In the genomic region with DNA sequence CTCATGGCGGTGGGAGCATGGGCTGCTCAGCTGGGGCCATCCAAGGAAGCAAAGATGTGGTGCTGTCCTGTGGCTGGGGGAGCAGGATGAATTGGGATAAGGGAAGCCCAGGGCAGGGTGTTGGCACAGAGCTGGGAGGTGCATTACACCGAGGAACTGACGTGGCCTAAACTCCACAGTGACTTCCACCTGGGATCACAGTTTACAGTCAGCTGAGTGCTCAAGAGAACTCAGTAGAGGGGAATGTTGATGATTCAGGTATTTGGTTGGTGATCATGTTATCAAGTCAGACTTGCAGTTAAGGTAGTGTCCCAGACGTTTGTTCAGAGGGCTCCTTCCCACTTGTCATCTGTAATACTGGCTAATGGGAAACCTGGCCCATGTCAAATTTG, we compare ENCODE assay signal across 15 cellular contexts.
DNase-seq lines count a peak whose midpoint lies in the region; ATAC-seq, FAIRE-seq and TF ChIP-seq lines count a peak whose summit lies in the region.
"Had no signal": no experiment of that assay in that cellular context is flagged by ENCODE, and none has a peak within 500 bp of the region (broad histone marks: within the 10 kb centered on the region; RNA-seq: fewer than 3 reads in every experiment).

No MANE protein-coding gene starts in this region.

- H3K27ac ChIP-seq in DOHH2 (ENCODE audit: low read depth, low read length): no peak overlapping the region
- peak overlapping the region; percentile 92; the same call in 1 of the 2 replicates for H3K27ac ChIP-seq in SU-DHL-6 (ENCODE audit: low read depth, low read length)
- H3K27ac ChIP-seq in fibroblast of lung (ENCODE audit: insufficient read depth, low read length): peak overlapping the region; percentile 39
- H3K27ac ChIP-seq in pancreas: peak overlapping the region in 2 of 4 donors; percentile 22 to 34
- H3K27ac ChIP-seq: hepatocyte had no signal

- H3K9me2 ChIP-seq in DOHH2 (replicated peaks; ENCODE audit: control insufficient read depth, low read length) (no peaks in the 10 kb centered on the region), SU-DHL-6 (replicated peaks; ENCODE audit: insufficient read depth, low read length) (no peaks in the 10 kb centered on the region)

- no peak for FAIRE-seq in pancreas (lab: Jason Lieb, UNC)

- ATAC-seq in pancreas (peak in 3 of 4 donors; percentile 18 to 21 (median 21)), HG02798 (IDR thresholded peaks at IDR 0.05; ENCODE audit: poor library complexity, unreplicated experiment) (no peak)

- no peak overlapping the region for H2AFZ ChIP-seq in SU-DHL-6 (ENCODE audit: low read depth, low read length, severe bottlenecking)
- no peak overlapping the region for H2AFZ ChIP-seq in fibroblast of lung (ENCODE audit: low read length)
- H2AFZ ChIP-seq: hepatocyte had no signal

- TF ChIP-seq CTCF in DOHH2 (IDR thresholded peaks at IDR 0.05; ENCODE audit: low read depth, low read length, poor library complexity, severe bottlenecking) (no peak), SU-DHL-6 (IDR thresholded peaks at IDR 0.05; ENCODE audit: insufficient read depth, low read length, poor library complexity, severe bottlenecking) (no peak), fibroblast of lung (conservative IDR thresholded peaks at IDR 0.05 in 1 of 2, IDR thresholded peaks at IDR 0.05 in 1 of 2; ENCODE audit: low read depth in 1 of 2, low read length in 2 of 2) (no peak), pancreas (IDR thresholded peaks at IDR 0.05) (no peak)

- H3K4me1 ChIP-seq in DOHH2 (ENCODE audit: control insufficient read depth, low read length): peaks cover 90% of the 10 kb centered on the region
- peaks cover 22% of the 10 kb centered on the region for H3K4me1 ChIP-seq in fibroblast of lung (ENCODE audit: control insufficient read depth, extremely low read depth, insufficient read depth, low read length)
- peaks cover 19 to 41% (median 30%) of the 10 kb centered on the region in 3 donors for H3K4me1 ChIP-seq in pancreas

- H3K36me3 ChIP-seq in DOHH2 (ENCODE audit: control insufficient read depth, low read length): peaks cover 60% of the 10 kb centered on the region
- H3K36me3 ChIP-seq in SU-DHL-6 (ENCODE audit: low read length): no peaks in the 10 kb centered on the region
- peaks cover 3% of the 10 kb centered on the region for H3K36me3 ChIP-seq in fibroblast of lung (ENCODE audit: control insufficient read depth, insufficient read depth, low read length)
- H3K36me3 ChIP-seq in pancreas: no peaks in the 10 kb centered on the region

- H3K9ac ChIP-seq in SU-DHL-6 (ENCODE audit: low read length) (0 out of 2 replicates have a peak overlapping the region, but pooled peaks have one; percentile 4), fibroblast of lung (ENCODE audit: insufficient read depth, low read length) (no peak overlapping the region)

- H3K4me3 ChIP-seq in DOHH2 (ENCODE audit: low read length) (0 out of 2 replicates have a peak overlapping the region, but pooled peaks have one; percentile 7), SU-DHL-6 (ENCODE audit: insufficient read depth, low read length, poor library complexity, severe bottlenecking) (no peak overlapping the region), fibroblast of lung (replicated peaks in 1 of 4; ENCODE audit: control extremely low read depth in 1 of 4, insufficient read depth in 1 of 4, low read depth in 3 of 4, low read length in 4 of 4) (no peak overlapping the region), pancreas (no peak overlapping the region)
- H3K4me3 ChIP-seq: hepatocyte, tibial nerve had no signal

- H3K9me3 ChIP-seq in DOHH2 (ENCODE audit: control insufficient read depth, insufficient read depth, low read length) (no peaks in the 10 kb centered on the region), SU-DHL-6 (ENCODE audit: insufficient read depth, low read length) (no peaks in the 10 kb centered on the region), fibroblast of lung (ENCODE audit: control insufficient read depth, insufficient read depth, low read depth, low read length) (no peaks in the 10 kb centered on the region), pancreas (no peaks in the 10 kb centered on the region)
- H3K9me3 ChIP-seq: tibial nerve had no signal

- H3F3A ChIP-seq in DOHH2 (ENCODE audit: control insufficient read depth, insufficient read depth): peaks cover 24% of the 10 kb centered on the region
- H3F3A ChIP-seq in SU-DHL-6 (ENCODE audit: insufficient read depth): peaks cover 27% of the 10 kb centered on the region

- peaks cover 11% of the 10 kb centered on the region; the same call in 1 of the 2 replicates for H4K20me1 ChIP-seq in DOHH2 (ENCODE audit: control insufficient read depth, insufficient read depth, low read depth, low read length)
- H4K20me1 ChIP-seq in SU-DHL-6 (ENCODE audit: low read depth, low read length): no peaks in the 10 kb centered on the region
- peaks cover 3% of the 10 kb centered on the region for H4K20me1 ChIP-seq in fibroblast of lung (ENCODE audit: control insufficient read depth, extremely low read depth, insufficient read depth, low read length)

- H3K27me3 ChIP-seq in DOHH2 (ENCODE audit: control insufficient read depth, low read length) (no peaks in the 10 kb centered on the region), SU-DHL-6 (ENCODE audit: low read length) (no peaks in the 10 kb centered on the region), fibroblast of lung (ENCODE audit: control insufficient read depth, insufficient read depth, low read length) (no peaks in the 10 kb centered on the region), pancreas (no peaks in the 10 kb centered on the region)
- H3K27me3 ChIP-seq: hepatocyte, tibial nerve had no signal

- H3K79me2 ChIP-seq in DOHH2 (ENCODE audit: control insufficient read depth, low read length): peaks cover 98% of the 10 kb centered on the region
- peaks cover 96% of the 10 kb centered on the region for H3K79me2 ChIP-seq in SU-DHL-6 (ENCODE audit: insufficient read depth, low read length)
- peaks cover 73% of the 10 kb centered on the region for H3K79me2 ChIP-seq in fibroblast of lung (ENCODE audit: control insufficient read depth, insufficient read depth, low read length)

- H3K4me2 ChIP-seq in DOHH2 (ENCODE audit: low read length) (peak overlapping the region; percentile 85), SU-DHL-6 (ENCODE audit: low read depth, low read length, poor library complexity, severe bottlenecking) (peak overlapping the region; percentile 45), fibroblast of lung (ENCODE audit: extremely low read depth, insufficient read depth, low read length) (peak overlapping the region; percentile 32)
- H3K4me2 ChIP-seq: hepatocyte had no signal

- 57 to 66% methylated on average over 4 of the region's 4 CpGs for WGBS in pancreas, 2 donors

- DNase-seq in fibroblast of lung (ENCODE audit: low read depth in 2 of 2): peak in 1 of 2 donors; percentile 52
- DNase-seq in pancreas: no peak
- DNase-seq in NCI-H1092 (lab: John Stamatoyannopoulos, UW): no peak
- DNase-seq in iPS-NIHi11 (ENCODE audit: low spot score): no peak
- no peak for DNase-seq in DMS153 (lab: John Stamatoyannopoulos, UW)
- DNase-seq: activated CD8-positive, alpha-beta memory T cell treated with anti-CD3 and anti-CD28 coated beads, Interleukin-2, amount 50 U/mL, for 48 hours; cerebellar nuclear complex; DMS53; stimulated activated CD4-positive, alpha-beta T cell treated with anti-CD3 and anti-CD28 coated beads, Interleukin-4, amount 100 ng/mL, for 4 hours; SW 1271 had no signal

- intact Hi-C loops in pancreas (cut with DNase I): no loop called here

Comparison
In these comparisons a context has a peak if more than half of its experiments do, and no peak if none do; other contexts are left out.
1. H3K4me2 ChIP-seq: peak in every context shown above with its lines; median percentile 85 in DOHH2; 45 in SU-DHL-6; 32 in fibroblast of lung.